In the genomic region with DNA sequence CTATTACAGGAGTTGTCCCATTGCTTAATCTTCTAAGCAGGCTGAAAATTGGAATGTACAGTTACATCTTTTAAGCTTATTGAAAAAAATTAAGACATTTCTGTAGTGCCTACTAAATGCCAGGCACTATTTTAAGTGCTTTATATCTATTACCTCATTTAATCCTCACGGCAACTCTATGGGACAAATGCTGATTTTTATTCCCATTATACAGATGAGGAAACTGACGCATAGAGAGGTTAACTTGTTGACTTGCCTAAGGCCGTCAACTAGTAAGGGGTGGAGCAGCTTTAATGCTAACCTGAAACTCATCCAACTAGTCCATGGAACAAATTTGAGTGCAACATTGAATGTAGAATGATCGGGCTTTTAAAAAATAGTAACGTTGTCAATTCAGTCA, we compare ENCODE assay signal across 1 cellular context.
A peak's percentile ranks its signal among the peaks of the same experiment; 100 is the strongest.
TF ChIP-seq lines count a peak whose summit lies in the region.

No MANE protein-coding gene starts in this region.

TF ChIP-seq in HEK293, 187 proteins besides CTCF, POLR2A, EP300 and RAD21 (continued from another document):
- TF ChIP-seq, protein P1, sequence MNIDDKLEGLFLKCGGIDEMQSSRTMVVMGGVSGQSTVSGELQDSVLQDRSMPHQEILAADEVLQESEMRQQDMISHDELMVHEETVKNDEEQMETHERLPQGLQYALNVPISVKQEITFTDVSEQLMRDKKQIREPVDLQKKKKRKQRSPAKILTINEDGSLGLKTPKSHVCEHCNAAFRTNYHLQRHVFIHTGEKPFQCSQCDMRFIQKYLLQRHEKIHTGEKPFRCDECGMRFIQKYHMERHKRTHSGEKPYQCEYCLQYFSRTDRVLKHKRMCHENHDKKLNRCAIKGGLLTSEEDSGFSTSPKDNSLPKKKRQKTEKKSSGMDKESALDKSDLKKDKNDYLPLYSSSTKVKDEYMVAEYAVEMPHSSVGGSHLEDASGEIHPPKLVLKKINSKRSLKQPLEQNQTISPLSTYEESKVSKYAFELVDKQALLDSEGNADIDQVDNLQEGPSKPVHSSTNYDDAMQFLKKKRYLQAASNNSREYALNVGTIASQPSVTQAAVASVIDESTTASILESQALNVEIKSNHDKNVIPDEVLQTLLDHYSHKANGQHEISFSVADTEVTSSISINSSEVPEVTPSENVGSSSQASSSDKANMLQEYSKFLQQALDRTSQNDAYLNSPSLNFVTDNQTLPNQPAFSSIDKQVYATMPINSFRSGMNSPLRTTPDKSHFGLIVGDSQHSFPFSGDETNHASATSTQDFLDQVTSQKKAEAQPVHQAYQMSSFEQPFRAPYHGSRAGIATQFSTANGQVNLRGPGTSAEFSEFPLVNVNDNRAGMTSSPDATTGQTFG (tag by site-specific recombination; IDR thresholded peaks at IDR 0.05; ENCODE audit: borderline replicate concordance), result no peak
- peak; percentile 55; the same call in 1 of the 2 replicates for TF ChIP-seq ZNF10 (tag by site-specific recombination; IDR thresholded peaks at IDR 0.05)
- no peak for TF ChIP-seq ZNF121 (tag by site-specific recombination; IDR thresholded peaks at IDR 0.05)
- TF ChIP-seq ZNF335 (tag by site-specific recombination; conservative IDR thresholded peaks at IDR 0.05), result no peak
